In genomic region chr2:241673797-241674725, GRCh38 we compare ENCODE assay signal across 9 cellular contexts. TPM values are rescaled to one million over a fixed set of nuclear protein-coding genes. Genes with fewer than 3 reads are reported as not detected.
DNase-seq lines count a peak whose midpoint lies in the region; ATAC-seq, FAIRE-seq and TF ChIP-seq lines count a peak whose summit lies in the region.
"Had no signal": no experiment of that assay in that cellular context is flagged by ENCODE, and none has a peak within 500 bp of the region (broad histone marks: within the 10 kb centered on the region; RNA-seq: fewer than 3 reads in every experiment).

No MANE protein-coding gene starts in this region.

- H3F3A ChIP-seq in neural progenitor cell (ENCODE audit: low read depth): peaks cover 15% of the 10 kb centered on the region

- peak overlapping the region; percentile 91 for H3K27ac Mint-ChIP-seq in neural progenitor cell

- TF ChIP-seq CTCF in K562 (IDR thresholded peaks at IDR 0.05 in 2 of 3, conservative IDR thresholded peaks at IDR 0.05 in 1 of 3; ENCODE audit: insufficient read depth in 2 of 3, low read depth in 1 of 3, low read length in 3 of 3) (peak in 1 of 3 experiments; percentile 54; a peak in 2 of 6 replicates), neural progenitor cell (IDR thresholded peaks at IDR 0.05) (no peak)

- H3K9me3 ChIP-seq in HUES64 (ENCODE audit: insufficient read depth, low read depth, low read length): no peaks in the 10 kb centered on the region
- H3K9me3 ChIP-seq in K562 (replicated peaks; ENCODE audit: control insufficient read depth, insufficient read depth, low read depth, low read length): no peaks in the 10 kb centered on the region
- no peaks in the 10 kb centered on the region for H3K9me3 ChIP-seq in neural progenitor cell (ENCODE audit: low read depth)

- DNase-seq in EL (peak; percentile 21), K562 (ENCODE audit: extremely low read depth in 1 of 4, low spot score in 3 of 4) (peak; percentile 15 to 44 (median 32)), neural progenitor cell (ENCODE audit: low spot score) (no peak), NCI-H748 (lab: John Stamatoyannopoulos, UW; ENCODE audit: unreplicated experiment) (no peak), putamen (ENCODE audit: low spot score) (no peak)
- DNase-seq: NCI-H524 treated with DMSO at 0.1 percent for 48 hours had no signal

- intact Hi-C loops in K562 (cut with micrococcal nuclease): no loop called here

- 93% methylated on average over 21 of the region's 21 CpGs for WGBS in HUES64
- 84% methylated on average over 11 of the region's 21 CpGs for WGBS in K562 (ENCODE audit: insufficient coverage, low coverage, missing lambda C conversion rate)

- peaks cover 8% of the 10 kb centered on the region for H3K27me3 Mint-ChIP-seq in neural progenitor cell (ENCODE audit: insufficient read depth, low read depth)

- H2AFZ ChIP-seq in K562 (ENCODE audit: low read depth, low read length): no peak overlapping the region
- H2AFZ ChIP-seq in neural progenitor cell (replicated peaks): no peak overlapping the region

- H3K4me2 ChIP-seq in K562 (ENCODE audit: insufficient read depth, low read length) (no peak overlapping the region), neural progenitor cell (no peak overlapping the region)

- no peaks in the 10 kb centered on the region for H3K9me3 Mint-ChIP-seq in neural progenitor cell

- H3K36me3 ChIP-seq in HUES64 (ENCODE audit: insufficient read depth, low read length) (peaks cover 75% of the 10 kb centered on the region), K562 (ENCODE audit: control insufficient read depth, insufficient read depth, low read length) (peaks cover 49% of the 10 kb centered on the region; the same call in 2 of the 3 replicates), neural progenitor cell (no peaks in the 10 kb centered on the region)

- H3K4me1 Mint-ChIP-seq in neural progenitor cell: peaks cover under 1% of the 10 kb centered on the region

- no peak for TF ChIP-seq EP300 in K562 (IDR thresholded peaks at IDR 0.05; ENCODE audit: low read length)

- H3K4me1 ChIP-seq in HUES64 (ENCODE audit: insufficient read depth, low read length): no peaks in the 10 kb centered on the region
- H3K4me1 ChIP-seq in K562 (replicated peaks in 1 of 2; ENCODE audit: control insufficient read depth in 2 of 2, insufficient read depth in 2 of 2, low read length in 2 of 2): peaks cover 0 to 5% of the 10 kb centered on the region in 2 experiments; a peak in 2 of 5 replicates
- H3K4me1 ChIP-seq in neural progenitor cell: no peaks in the 10 kb centered on the region

- TF ChIP-seq POLR2A in K562 (conservative IDR thresholded peaks at IDR 0.05): peak; percentile 37; the same call in 1 of the 2 replicates

- in situ Hi-C loops in K562 (cut with MboI): no loop called here

- BruUV-seq in K562 (replicated peaks; lab: Mats Ljungman, UMichigan): no TSS peak

- H3K79me2 ChIP-seq in K562 (ENCODE audit: control insufficient read depth, insufficient read depth, low read length): no peaks in the 10 kb centered on the region
- no peaks in the 10 kb centered on the region for H3K79me2 ChIP-seq in neural progenitor cell (ENCODE audit: low read depth)

- CTCF ChIA-PET in K562 (lab: Yijun Ruan, JAX; ENCODE audit: low intra/inter-chr PET ratio): no interaction called here

- POLR2A ChIA-PET in K562 (lab: Yijun Ruan, JAX): interaction anchor here (1.6 kb wide), 1 partner anchor 14 kb away, joined by 5 read pairs; no protein-coding TSS in a partner anchor

- H3K4me3 ChIP-seq in HUES64 (ENCODE audit: low read length) (no peak overlapping the region), K562 (no peak overlapping the region), neural progenitor cell (no peak overlapping the region)

- H3K4me3 Mint-ChIP-seq in neural progenitor cell: no peak overlapping the region

- no peak overlapping the region for H3K9ac ChIP-seq in HUES64 (ENCODE audit: low read depth, low read length)
- H3K9ac ChIP-seq in K562 (ENCODE audit: insufficient read depth in 1 of 2, low read depth in 2 of 2, low read length in 2 of 2): no peak overlapping the region
- H3K9ac ChIP-seq in neural progenitor cell: no peak overlapping the region

- H3K36me3 Mint-ChIP-seq in neural progenitor cell: peaks cover 6% of the 10 kb centered on the region

- H3K27me3 ChIP-seq in HUES64 (ENCODE audit: insufficient read depth, low read length) (no peaks in the 10 kb centered on the region), K562 (ENCODE audit: control insufficient read depth in 2 of 2, insufficient read depth in 2 of 2, low read length in 2 of 2) (no peaks in the 10 kb centered on the region), neural progenitor cell (no peaks in the 10 kb centered on the region)

- ATAC-seq in K562: peak; percentile 55
- ATAC-seq in GM21717 (IDR thresholded peaks at IDR 0.05; ENCODE audit: unreplicated experiment): no peak

- H4K20me1 ChIP-seq in K562 (replicated peaks; ENCODE audit: control insufficient read depth, insufficient read depth, low read length) (no peaks in the 10 kb centered on the region; the same call in 1 of the 2 replicates), neural progenitor cell (ENCODE audit: low read depth) (no peaks in the 10 kb centered on the region)

- no peak for TF ChIP-seq RAD21 in K562 (CRISPR knock-in tag; conservative IDR thresholded peaks at IDR 0.05 in 1 of 2, IDR thresholded peaks at IDR 0.05 in 1 of 2)

- H3K27ac ChIP-seq in HUES64 (ENCODE audit: low read depth, low read length): peak overlapping the region; percentile 49; the same call in 1 of the 2 replicates
- H3K27ac ChIP-seq in K562 (ENCODE audit: extremely low read depth, low read depth, low read length): no peak overlapping the region
- H3K27ac ChIP-seq in neural progenitor cell: no peak overlapping the region

- no peaks in the 10 kb centered on the region for H3K9me1 ChIP-seq in K562 (ENCODE audit: control insufficient read depth, insufficient read depth, low read length)

- FAIRE-seq in K562 (lab: Jason Lieb, UNC): no peak
- FAIRE-seq: TTC549 had no signal

RNA-seq across cellular contexts. Expression of gene DTYMK, which starts 12.6 kb away (rescaled TPM):
- polyA plus RNA-seq in HUES64 (2013, experiment 1 of 2): 70.5 TPM
- polyA plus RNA-seq in HUES64 (2013, experiment 2 of 2): 62.6 TPM
- 57.7 and 95.5 TPM in 2 replicates for total RNA-seq in K562 (2011; cell fraction: chromatin; rRNA removed; ENCODE audit: low replicate concordance)
- 74.7 and 77.5 TPM in 2 replicates for total RNA-seq in K562 (2011; cell fraction: nucleolus; rRNA removed)
- 86.8 and 106 TPM in 2 replicates for total RNA-seq in K562 (2011; cell fraction: nucleoplasm; rRNA removed)
- 78.1 and 81.1 TPM in 2 replicates for total RNA-seq in K562 (2014; rRNA removed)
- 26.5 and 31.9 TPM in 2 replicates for total RNA-seq in K562 (2014; rRNA removed; fragmentation: Illumina TruSeq; extraction: Trizol)
- 47.9 and 55.3 TPM in 2 replicates for total RNA-seq in K562 (2015; rRNA removed; fragmentation: Illumina TruSeq; extraction: Trizol)
- total RNA-seq in K562 (2021): 83.3 and 85.0 TPM in 2 replicates
- polyA plus RNA-seq in K562 (2011; rRNA removed): 51.2 and 51.8 TPM in 2 replicates
- 45.7 and 67.7 TPM in 2 replicates for polyA plus RNA-seq in K562 (2011; cell fraction: cytosol; rRNA removed)
- 49.7 and 59.0 TPM in 2 replicates for polyA plus RNA-seq in K562 (2011; cell fraction: nucleus; rRNA removed)
- 49.1 and 64.7 TPM in 2 replicates for polyA plus RNA-seq in K562 (2012)
- 43.4 and 50.3 TPM in 2 replicates for polyA plus RNA-seq in K562 (2014; fragmentation: Illumina TruSeq; extraction: Trizol)
- 10 to 100 TPM in 1 of 2 experiments, 1 to 10 TPM in 1; 8.2 to 20.4 TPM for polyA plus RNA-seq in K562 (2014; fragmentation: Nextera tagmentation; extraction: Ambion mirVana)
- polyA plus RNA-seq in K562 (2014; rRNA removed): 68.7 and 79.5 TPM in 2 replicates
- polyA minus RNA-seq in K562 (2011; rRNA and poly(A)+ RNA removed): 9.9 and 12.3 TPM in 2 replicates
- 22.5 and 22.9 TPM in 2 replicates for polyA minus RNA-seq in K562 (2011; cell fraction: cytosol; rRNA and poly(A)+ RNA removed)
- 12.9 and 17.8 TPM in 2 replicates for polyA minus RNA-seq in K562 (2011; cell fraction: nucleus; rRNA and poly(A)+ RNA removed)
- total RNA-seq in neural progenitor cell (ENCODE audit: low replicate concordance): 43.4 and 59.9 TPM in 2 replicates

RNA-seq across cellular contexts. Expression of gene ING5, which starts 27.8 kb away (rescaled TPM):
- polyA plus RNA-seq in HUES64 (2013, experiment 1 of 2): 30.0 TPM
- 27.7 TPM for polyA plus RNA-seq in HUES64 (2013, experiment 2 of 2)
- total RNA-seq in K562 (2011; cell fraction: chromatin; rRNA removed; ENCODE audit: low replicate concordance): 115 and 209 TPM in 2 replicates
- total RNA-seq in K562 (2011; cell fraction: nucleolus; rRNA removed): 112 and 114 TPM in 2 replicates
- 67.4 and 95.2 TPM in 2 replicates for total RNA-seq in K562 (2011; cell fraction: nucleoplasm; rRNA removed)
- total RNA-seq in K562 (2014; rRNA removed) (28.7 and 30.5 TPM in 2 replicates), K562 (2014; rRNA removed; fragmentation: Illumina TruSeq; extraction: Trizol) (23.2 and 27.9 TPM in 2 replicates), K562 (2015; rRNA removed; fragmentation: Illumina TruSeq; extraction: Trizol) (26.9 and 28.4 TPM in 2 replicates), K562 (2021) (25.1 and 27.5 TPM in 2 replicates), neural progenitor cell (ENCODE audit: low replicate concordance) (38.2 and 49.0 TPM in 2 replicates)
- polyA plus RNA-seq in K562 (2011; rRNA removed) (32.0 and 37.2 TPM in 2 replicates), K562 (2014; fragmentation: Illumina TruSeq; extraction: Trizol) (21.9 and 23.2 TPM in 2 replicates), K562 (2014; fragmentation: Nextera tagmentation; extraction: Ambion mirVana) (10 to 100 TPM; 10.4 to 13.2 TPM), K562 (2014; rRNA removed) (53.3 and 73.4 TPM in 2 replicates)
- 27.3 and 27.8 TPM in 2 replicates for polyA plus RNA-seq in K562 (2011; cell fraction: cytosol; rRNA removed)
- polyA plus RNA-seq in K562 (2011; cell fraction: nucleus; rRNA removed): 77.4 and 82.1 TPM in 2 replicates
- 23.3 and 29.6 TPM in 2 replicates for polyA plus RNA-seq in K562 (2012)
- 33.2 and 34.8 TPM in 2 replicates for polyA minus RNA-seq in K562 (2011; rRNA and poly(A)+ RNA removed)
- 17.5 and 22.4 TPM in 2 replicates for polyA minus RNA-seq in K562 (2011; cell fraction: cytosol; rRNA and poly(A)+ RNA removed)
- 22.6 and 23.5 TPM in 2 replicates for polyA minus RNA-seq in K562 (2011; cell fraction: nucleus; rRNA and poly(A)+ RNA removed)

RNA-seq across cellular contexts. Expression of gene ATG4B, which starts 36.6 kb away (rescaled TPM):
- polyA plus RNA-seq in HUES64 (2013, experiment 1 of 2): 53.3 TPM
- polyA plus RNA-seq in HUES64 (2013, experiment 2 of 2): 63.5 TPM
- total RNA-seq in K562 (2011; cell fraction: chromatin; rRNA removed; ENCODE audit: low replicate concordance): 190 and 391 TPM in 2 replicates
- 192 and 201 TPM in 2 replicates for total RNA-seq in K562 (2011; cell fraction: nucleolus; rRNA removed)
- total RNA-seq in K562 (2011; cell fraction: nucleoplasm; rRNA removed): 147 and 161 TPM in 2 replicates
- total RNA-seq in K562 (2014; rRNA removed): 32.1 and 45.3 TPM in 2 replicates
- total RNA-seq in K562 (2014; rRNA removed; fragmentation: Illumina TruSeq; extraction: Trizol): 28.9 and 36.3 TPM in 2 replicates
- 28.5 and 35.6 TPM in 2 replicates for total RNA-seq in K562 (2015; rRNA removed; fragmentation: Illumina TruSeq; extraction: Trizol)
- 51.7 and 54.9 TPM in 2 replicates for total RNA-seq in K562 (2021)
- 58.8 and 75.1 TPM in 2 replicates for polyA plus RNA-seq in K562 (2011; rRNA removed)
- polyA plus RNA-seq in K562 (2011; cell fraction: cytosol; rRNA removed): 53.1 and 78.3 TPM in 2 replicates
- polyA plus RNA-seq in K562 (2011; cell fraction: nucleus; rRNA removed): 238 and 272 TPM in 2 replicates
- polyA plus RNA-seq in K562 (2012): 49.9 and 50.6 TPM in 2 replicates
- 49.6 and 55.9 TPM in 2 replicates for polyA plus RNA-seq in K562 (2014; fragmentation: Illumina TruSeq; extraction: Trizol)
- polyA plus RNA-seq in K562 (2014; fragmentation: Nextera tagmentation; extraction: Ambion mirVana): 10 to 100 TPM in 1 of 2 experiments, 1 to 10 TPM in 1; 5.9 to 13.2 TPM
- 47.1 and 58.1 TPM in 2 replicates for polyA plus RNA-seq in K562 (2014; rRNA removed)
- polyA minus RNA-seq in K562 (2011; rRNA and poly(A)+ RNA removed): 46.1 and 62.6 TPM in 2 replicates
- polyA minus RNA-seq in K562 (2011; cell fraction: cytosol; rRNA and poly(A)+ RNA removed): 34.6 and 38.6 TPM in 2 replicates
- 46.6 and 70.8 TPM in 2 replicates for polyA minus RNA-seq in K562 (2011; cell fraction: nucleus; rRNA and poly(A)+ RNA removed)
- 80.7 and 114 TPM in 2 replicates for total RNA-seq in neural progenitor cell (ENCODE audit: low replicate concordance)

RNA-seq across cellular contexts. Expression of gene THAP4, which starts 37.1 kb away (rescaled TPM):
- 41.8 TPM for polyA plus RNA-seq in HUES64 (2013, experiment 1 of 2)
- polyA plus RNA-seq in HUES64 (2013, experiment 2 of 2): 44.4 TPM
- 16.6 and 44.7 TPM in 2 replicates for total RNA-seq in K562 (2011; cell fraction: chromatin; rRNA removed; ENCODE audit: low replicate concordance)
- 27.8 and 36.2 TPM in 2 replicates for total RNA-seq in K562 (2011; cell fraction: nucleolus; rRNA removed)
- 21.6 and 23.1 TPM in 2 replicates for total RNA-seq in K562 (2011; cell fraction: nucleoplasm; rRNA removed)
- 56.2 and 79.2 TPM in 2 replicates for total RNA-seq in K562 (2014; rRNA removed)
- total RNA-seq in K562 (2014; rRNA removed; fragmentation: Illumina TruSeq; extraction: Trizol): 16.5 and 26.3 TPM in 2 replicates
- 50.1 and 50.5 TPM in 2 replicates for total RNA-seq in K562 (2015; rRNA removed; fragmentation: Illumina TruSeq; extraction: Trizol)
- 60.9 and 65.9 TPM in 2 replicates for total RNA-seq in K562 (2021)
- polyA plus RNA-seq in K562 (2011; rRNA removed): 25.6 and 33.3 TPM in 2 replicates
- 32.2 and 65.6 TPM in 2 replicates for polyA plus RNA-seq in K562 (2011; cell fraction: cytosol; rRNA removed)
- 19.3 and 26.4 TPM in 2 replicates for polyA plus RNA-seq in K562 (2011; cell fraction: nucleus; rRNA removed)
- 42.1 and 45.0 TPM in 2 replicates for polyA plus RNA-seq in K562 (2012)
- 44.1 and 73.5 TPM in 2 replicates for polyA plus RNA-seq in K562 (2014; fragmentation: Illumina TruSeq; extraction: Trizol)
- polyA plus RNA-seq in K562 (2014; fragmentation: Nextera tagmentation; extraction: Ambion mirVana): 1 to 10 TPM; 8.6 to 9.2 TPM
- polyA plus RNA-seq in K562 (2014; rRNA removed): 43.9 and 49.2 TPM in 2 replicates
- polyA minus RNA-seq in K562 (2011; rRNA and poly(A)+ RNA removed): 14.2 and 18.5 TPM in 2 replicates
- polyA minus RNA-seq in K562 (2011; cell fraction: cytosol; rRNA and poly(A)+ RNA removed): 25.8 and 30.1 TPM in 2 replicates
- polyA minus RNA-seq in K562 (2011; cell fraction: nucleus; rRNA and poly(A)+ RNA removed): 12.4 and 12.9 TPM in 2 replicates
- total RNA-seq in neural progenitor cell (ENCODE audit: low replicate concordance): 25.6 and 43.2 TPM in 2 replicates

Comparison
In these comparisons a context has a peak if more than half of its experiments do, and no peak if none do; other contexts are left out.
1. DNase-seq: peak in EL (single experiment) and K562 (4 of 4); none in neural progenitor cell (single experiment), NCI-H748 (single experiment) and putamen (single experiment).